7 cellular contexts compared by ENCODE assay signal in genomic region chr1:15306352-15306751, GRCh38. TPM values are rescaled to one million over a fixed set of nuclear protein-coding genes. Genes with fewer than 3 reads are reported as not detected.
"Had no signal": no experiment of that assay in that cellular context is flagged by ENCODE, and none has a peak within 500 bp of the region (broad histone marks: within the 10 kb centered on the region; RNA-seq: fewer than 3 reads in every experiment).

No MANE protein-coding gene starts in this region.

RNA-seq across cellular contexts. Expression of gene FHAD1, which starts 59.3 kb away (rescaled TPM):
- total RNA-seq: activated B cell treated with CpG ODN at 0.5 μM for 24 hours; activated CD4-positive, alpha-beta memory T cell treated with anti-CD3 and anti-CD28 coated beads for 36 hours; activated CD4-positive, alpha-beta T cell treated with anti-CD3 and anti-CD28 coated beads, Interleukin-2, amount 10 ng/mL, durations not matched to agents 24 days and 14 days; activated CD4-positive, alpha-beta T cell treated with anti-CD3 and anti-CD28 coated beads, Interleukin-2, amount 10 ng/mL, durations not matched to agents 7 days and 5 days; activated CD8-positive, alpha-beta memory T cell treated with anti-CD3 and anti-CD28 coated beads, Interleukin-2, amount 10 ng/mL, durations not matched to agents 7 days and 5 days; T-helper 1 cell treated with Interleukin-12 subunit alpha and Interleukin-12 subunit beta and Interleukin-4 antibody, amounts not matched to agents 30 ng/mL and 1 ng/mL, for 36 hours; T-helper 17 cell had no signal
